ENCODE assay signal across 21 cellular contexts in genomic region chr18:79375441-79375840, GRCh38.
"Had no signal": no experiment of that assay in that cellular context is flagged by ENCODE, and none has a peak within 500 bp of the region (broad histone marks: within the 10 kb centered on the region; RNA-seq: fewer than 3 reads in every experiment).

No MANE protein-coding gene starts in this region.

- H3K9me3 ChIP-seq: neutrophil, psoas muscle, sigmoid colon, suprapubic skin, tibial artery, upper lobe of right lung, vagina had no signal

- H3K4me1 ChIP-seq: foreskin keratinocyte had no signal

- H3K27me3 ChIP-seq: foreskin keratinocyte, hepatocyte, neutrophil, sigmoid colon, suprapubic skin, tibial artery, upper lobe of right lung, vagina had no signal

- H3K27ac ChIP-seq: foreskin keratinocyte, hepatocyte, neutrophil, psoas muscle, sigmoid colon, skin epidermis, suprapubic skin, tibial artery, upper lobe of right lung, vagina had no signal

- DNase-seq: dermis blood vessel endothelial cell; endodermal cell; erythroblast; foreskin keratinocyte; left colon; left ventricle myocardium superior; mesenchymal stem cell; naive thymus-derived CD4-positive, alpha-beta T cell; psoas muscle; retina; sigmoid colon; stimulated activated CD4-positive, alpha-beta T cell treated with anti-CD3 and anti-CD28 coated beads, Interleukin-12 subunit alpha, Interleukin-12 subunit beta, amount 100 ng/mL, for 4 hours; stimulated activated naive CD8-positive, alpha-beta T cell treated with anti-CD3 and anti-CD28 coated beads, Interleukin-15, Interleukin-2, amounts not matched to agents 100 U/mL and 50 U/mL, for 24 hours; tibial artery had no signal

- ATAC-seq: foreskin keratinocyte; left colon; left ventricle myocardium superior; psoas muscle; stimulated activated naive CD8-positive, alpha-beta T cell treated with anti-CD3 and anti-CD28 coated beads, Interleukin-15, Interleukin-2, amounts not matched to agents 100 U/mL and 50 U/mL, for 24 hours; upper lobe of right lung had no signal

- H3K4me3 ChIP-seq: hepatocyte, lung, psoas muscle, sigmoid colon, skin epidermis, suprapubic skin, tibial artery, upper lobe of right lung, vagina had no signal
